In the genomic region with DNA sequence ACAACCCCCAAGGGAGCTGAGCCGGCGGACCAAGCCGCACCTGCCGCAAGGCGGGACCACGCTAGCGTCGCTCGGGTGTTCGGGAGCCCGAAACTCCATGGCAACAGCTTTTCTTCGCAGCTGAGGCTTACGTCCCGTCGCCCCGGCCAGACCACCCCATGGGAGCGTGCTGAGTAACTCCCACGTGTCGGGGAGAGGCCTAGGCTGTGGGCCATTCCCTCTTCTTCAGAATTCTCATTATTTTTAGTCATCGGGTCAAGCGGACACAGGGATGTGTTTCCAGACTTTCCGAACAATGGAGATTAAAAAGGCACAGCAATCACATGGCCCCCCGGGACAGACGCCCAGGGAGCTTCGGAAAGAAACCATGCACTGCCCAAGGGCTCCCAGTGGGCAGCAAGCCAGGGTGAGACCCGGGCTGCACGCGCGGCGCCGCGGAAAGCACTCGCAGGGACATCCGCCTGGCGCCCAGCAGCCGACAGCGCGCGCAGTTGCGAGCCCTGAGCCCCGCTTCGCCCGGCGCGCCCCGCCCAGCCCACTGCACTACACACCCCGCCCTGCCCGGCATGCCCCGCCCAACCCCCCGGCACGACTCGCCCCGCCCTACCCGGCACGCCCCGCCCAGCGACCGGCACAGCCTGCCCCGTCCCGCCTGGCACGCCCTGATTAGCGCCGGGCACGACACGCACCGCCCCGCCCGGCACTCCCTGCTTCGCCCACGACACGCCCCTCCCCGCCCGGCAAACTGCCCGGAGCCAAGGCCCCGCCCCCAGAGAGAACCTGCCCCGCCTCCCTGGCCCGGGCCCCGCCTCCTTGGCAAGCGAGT, we compare ENCODE assay signal across 8 cellular contexts. TPM values are rescaled to one million over a fixed set of nuclear protein-coding genes. Genes with fewer than 3 reads are reported as not detected.
DNase-seq lines count a peak whose midpoint lies in the region; ATAC-seq lines count a peak whose summit lies in the region.

No MANE protein-coding gene starts in this region.

- H3K9me3 ChIP-seq in aorta (ENCODE audit: control insufficient read depth, low read length), result no peaks in the 10 kb centered on the region

- H3K27me3 Mint-ChIP-seq in T-helper 1 cell treated with Interleukin-12 subunit alpha and Interleukin-12 subunit beta and Interleukin-4 antibody, amounts not matched to agents 30 μg/mL and 1 μg/mL, for 36 hours (ENCODE audit: low read depth), result peaks cover 6% of the 10 kb centered on the region

- H3K27me3 ChIP-seq in rectal smooth muscle tissue (ENCODE audit: control insufficient read depth, insufficient read depth, low read length), result no peaks in the 10 kb centered on the region
- no peaks in the 10 kb centered on the region for H3K27me3 ChIP-seq in aorta (ENCODE audit: control insufficient read depth in 1 of 2, insufficient read depth in 2 of 2, low read length in 1 of 2)

- no peaks in the 10 kb centered on the region for H3K9me3 Mint-ChIP-seq in T-helper 1 cell treated with Interleukin-12 subunit alpha and Interleukin-12 subunit beta and Interleukin-4 antibody, amounts not matched to agents 30 μg/mL and 1 μg/mL, for 36 hours

- peaks cover 5% of the 10 kb centered on the region for H3K4me1 Mint-ChIP-seq in T-helper 1 cell treated with Interleukin-12 subunit alpha and Interleukin-12 subunit beta and Interleukin-4 antibody, amounts not matched to agents 30 μg/mL and 1 μg/mL, for 36 hours (ENCODE audit: low read depth)

- no peaks in the 10 kb centered on the region for H3K36me3 Mint-ChIP-seq in T-helper 1 cell treated with Interleukin-12 subunit alpha and Interleukin-12 subunit beta and Interleukin-4 antibody, amounts not matched to agents 30 μg/mL and 1 μg/mL, for 36 hours (ENCODE audit: low read depth)

- H3K4me3 ChIP-seq in rectal smooth muscle tissue (ENCODE audit: low read length), result peak overlapping the region; percentile 88
- H3K4me3 ChIP-seq in aorta (ENCODE audit: low read length in 2 of 2), result peak overlapping the region; percentile 19 to 85

- H3K4me1 ChIP-seq in rectal smooth muscle tissue (ENCODE audit: control insufficient read depth, insufficient read depth, low read length) (no peaks in the 10 kb centered on the region), aorta (ENCODE audit: control insufficient read depth in 1 of 2, insufficient read depth in 2 of 2, low read length in 2 of 2) (no peaks in the 10 kb centered on the region)

- H3K36me3 ChIP-seq in rectal smooth muscle tissue (ENCODE audit: control insufficient read depth, insufficient read depth, low read length), result peaks cover 2% of the 10 kb centered on the region
- peaks cover 0 to 3% of the 10 kb centered on the region in 2 donors for H3K36me3 ChIP-seq in aorta (ENCODE audit: control insufficient read depth in 1 of 2, insufficient read depth in 2 of 2, low read length in 1 of 2)

- H3K4me3 Mint-ChIP-seq in T-helper 1 cell treated with Interleukin-12 subunit alpha and Interleukin-12 subunit beta and Interleukin-4 antibody, amounts not matched to agents 30 μg/mL and 1 μg/mL, for 36 hours, result peak overlapping the region; percentile 84

- peak overlapping the region; percentile 65 for H3K27ac Mint-ChIP-seq in T-helper 1 cell treated with Interleukin-12 subunit alpha and Interleukin-12 subunit beta and Interleukin-4 antibody, amounts not matched to agents 30 μg/mL and 1 μg/mL, for 36 hours

- H3K27ac ChIP-seq in rectal smooth muscle tissue (ENCODE audit: low read depth, low read length) (no peak overlapping the region), aorta (ENCODE audit: low read depth in 1 of 2, low read length in 2 of 2) (no peak overlapping the region)

- peak overlapping the region; percentile 25 for H3K9ac ChIP-seq in rectal smooth muscle tissue (ENCODE audit: low read length)

- intact Hi-C loops in aorta (cut with DNase I), result loop anchor here in 1 of 2 donors (1.0 kb wide), 1 partner anchor 28 kb away; a partner anchor contains a TSS

- peak; percentile 92 for ATAC-seq in GM18498 (IDR thresholded peaks at IDR 0.05; ENCODE audit: unreplicated experiment)
- peak; percentile 90 for ATAC-seq in HG02885 (IDR thresholded peaks at IDR 0.05; ENCODE audit: poor library complexity, unreplicated experiment)
- ATAC-seq in aorta (ENCODE audit: low FRiP score), result peak; percentile 99

- WGBS in aorta, 2 donors, result 0 to 1% methylated on average over 71 to 79 of the region's 79 CpGs

- DNase-seq in NCI-H1694 (lab: John Stamatoyannopoulos, UW) (peak; percentile 93), anterior cingulate cortex (lab: John Stamatoyannopoulos, UW) (peak; percentile 48 to 99 (median 93)), hepatic stellate cell (ENCODE audit: low spot score) (peak; percentile 92), aorta (peak; percentile 98 to 99)

RNA-seq across cellular contexts. Expression of a gene that starts 0.4 kb away (rescaled TPM):
- total RNA-seq in aorta, result 1 to 10 TPM in 1 of 2 donors, under 1 TPM in 1; 0.29 to 1.6 TPM
- polyA plus RNA-seq in aorta, result under 1 TPM in 1 of 2 donors, not detected in 1; 0.13 TPM

RNA-seq across cellular contexts. Expression of a gene that starts 28.2 kb away (rescaled TPM):
- 10 to 100 TPM; 11.2 to 17.2 TPM for total RNA-seq in aorta
- polyA plus RNA-seq in aorta, result 10 to 100 TPM; 13.7 to 43.1 TPM

RNA-seq across cellular contexts. Expression of a gene that starts 28.4 kb away (rescaled TPM):
- total RNA-seq in aorta, result 10 to 100 TPM; 19.5 to 36.7 TPM
- 1 to 10 TPM; 1.5 to 9.3 TPM for polyA plus RNA-seq in aorta
